ENCODE assay signal across 8 cellular contexts in genomic region chr3:64685800-64686445, GRCh38. TPM values are rescaled to one million over a fixed set of nuclear protein-coding genes. Genes with fewer than 3 reads are reported as not detected.
A peak's percentile ranks its signal among the peaks of the same experiment; 100 is the strongest.
DNase-seq lines count a peak whose midpoint lies in the region; ATAC-seq and TF ChIP-seq lines count a peak whose summit lies in the region.

No MANE protein-coding gene starts in this region.

- H3K27me3 ChIP-seq in iPS-20b (ENCODE audit: insufficient read depth, low read length) (peaks cover 95% of the 10 kb centered on the region), gastrocnemius medialis (no peaks in the 10 kb centered on the region)

- peaks cover 9 to 10% (median 9%) of the 10 kb centered on the region in 3 donors for H3K27me3 Mint-ChIP-seq in immature natural killer cell (ENCODE audit: low read depth in 3 of 3)

- peak in 3 of 5 experiments; percentile 49 to 62 (median 52) for TF ChIP-seq CTCF in gastrocnemius medialis (IDR thresholded peaks at IDR 0.05 in 4 of 5, conservative IDR thresholded peaks at IDR 0.05 in 1 of 5)

- DNase-seq in ELF-1 (ENCODE audit: low read depth, low spot score) = peak; percentile 92
- DNase-seq in NCI-H1105 (lab: John Stamatoyannopoulos, UW) = peak; percentile 29
- peak in 58 of 61 donors; percentile 8 to 85 (median 56) for DNase-seq in caudate nucleus (lab: John Stamatoyannopoulos, UW)
- DNase-seq in gastrocnemius medialis = peak; percentile 84 to 92
- DNase-seq in activated CD4-positive, CD25-positive, alpha-beta regulatory T cell (lab: John Stamatoyannopoulos, UW) = no peak
- DNase-seq in immature natural killer cell = no peak

- H3K36me3 ChIP-seq in iPS-20b (ENCODE audit: insufficient read depth, low read depth, low read length) = no peaks in the 10 kb centered on the region
- peaks cover 0 to 3% of the 10 kb centered on the region in 2 donors for H3K36me3 ChIP-seq in gastrocnemius medialis

- peaks cover 8 to 27% (median 11%) of the 10 kb centered on the region in 6 donors for H3K9me3 Mint-ChIP-seq in immature natural killer cell

- peak; percentile 80 to 91 for TF ChIP-seq POLR2A in gastrocnemius medialis (IDR thresholded peaks at IDR 0.05)

- peak overlapping the region; percentile 82 for H3K4me3 ChIP-seq in iPS-20b (ENCODE audit: low read length)
- peak overlapping the region; percentile 56 to 95 (median 88) for H3K4me3 ChIP-seq in gastrocnemius medialis

- peaks cover 0 to 4% (median 0%) of the 10 kb centered on the region in 3 donors for H3K36me3 Mint-ChIP-seq in immature natural killer cell

- intact Hi-C loops in gastrocnemius medialis (cut with DNase I; ENCODE audit: low total_unique reads) = loop anchor here (1.0 to 10.0 kb wide), 9 partner anchors 42 to 1539 kb away; partner anchors contain the start of gene SLC25A26

- peak overlapping the region; percentile 47; the same call in 1 of the 2 replicates for H3K9ac ChIP-seq in iPS-20b (ENCODE audit: low read depth, low read length)

- ATAC-seq in gastrocnemius medialis (peak; percentile 76 to 78), GM21717 (IDR thresholded peaks at IDR 0.05; ENCODE audit: unreplicated experiment) (no peak)

- H3K4me1 ChIP-seq in iPS-20b (ENCODE audit: insufficient read depth, low read length) (peaks cover 37% of the 10 kb centered on the region; the same call in 1 of the 2 replicates), gastrocnemius medialis (peaks cover 0 to 15% of the 10 kb centered on the region in 2 donors)

- no peaks in the 10 kb centered on the region for H3K9me3 ChIP-seq in iPS-20b (ENCODE audit: insufficient read depth, low read depth, low read length)
- no peaks in the 10 kb centered on the region for H3K9me3 ChIP-seq in gastrocnemius medialis

- H3K27ac ChIP-seq in caudate nucleus (ENCODE audit: low read depth, low read length) (peak overlapping the region; percentile 88), iPS-20b (ENCODE audit: low read length) (no peak overlapping the region), gastrocnemius medialis (peak overlapping the region; percentile 90 to 97 (median 93))

- no peak overlapping the region for H3K27ac Mint-ChIP-seq in immature natural killer cell

- no peaks in the 10 kb centered on the region for H3K4me1 Mint-ChIP-seq in immature natural killer cell

- in situ Hi-C loops in gastrocnemius medialis (cut with MboI; ENCODE audit: low sequenced_read_pairs in 4 of 4) = loop anchor here in 1 of 4 donors (25.0 kb wide), 1 partner anchor 726 kb away; no protein-coding TSS in a partner anchor

- no peak overlapping the region for H3K4me3 Mint-ChIP-seq in immature natural killer cell

RNA-seq across cellular contexts. Expression of gene ADAMTS9, which starts 1.9 kb away (rescaled TPM):
- total RNA-seq in gastrocnemius medialis = 10 to 100 TPM in 3 of 4 donors, 1 to 10 TPM in 1; 4.8 to 49.8 (median 13.4) TPM
- not detected for polyA plus RNA-seq in immature natural killer cell

Comparison
In these comparisons a context has a peak if more than half of its experiments do, and no peak if none do; other contexts are left out.
1. DNase-seq: peak in ELF-1 (single experiment), NCI-H1105 (single experiment), caudate nucleus (58 of 61) and gastrocnemius medialis (2 of 2); none in activated CD4-positive, CD25-positive, alpha-beta regulatory T cell (0 of 4) and immature natural killer cell (0 of 3).